In the genomic region with DNA sequence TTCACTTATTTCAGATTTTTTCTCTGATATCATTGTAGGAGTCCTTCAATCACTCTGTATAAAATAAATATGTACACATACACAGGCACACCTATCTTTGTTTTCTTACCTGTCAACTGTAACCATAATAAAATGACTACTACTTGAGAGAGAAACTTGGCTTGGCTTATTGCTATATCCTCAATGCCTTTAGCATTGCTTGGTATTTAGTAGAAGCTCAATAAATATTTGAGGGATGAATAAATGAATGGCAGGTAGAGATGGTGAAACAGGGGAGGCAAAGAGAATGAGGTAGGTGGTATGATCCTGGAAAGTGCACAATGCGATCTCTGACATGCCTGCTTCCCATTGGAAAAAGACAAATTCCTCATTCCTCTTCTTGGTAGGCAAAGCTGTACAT, we compare ENCODE assay signal across 17 cellular contexts. TPM values are rescaled to one million over a fixed set of nuclear protein-coding genes. Genes with fewer than 3 reads are reported as not detected.
"Had no signal": no experiment of that assay in that cellular context is flagged by ENCODE, and none has a peak within 500 bp of the region (broad histone marks: within the 10 kb centered on the region; RNA-seq: fewer than 3 reads in every experiment).

No MANE protein-coding gene starts in this region.

- DNase-seq: activated CD4-positive, alpha-beta T cell treated with anti-CD3 and anti-CD28 coated beads for 1 hour; activated CD8-positive, alpha-beta memory T cell treated with anti-CD3 and anti-CD28 coated beads, Interleukin-2, amount 50 U/mL, for 48 hours; activated CD8-positive, alpha-beta T cell treated with anti-CD3 and anti-CD28 coated beads, Interleukin-2, amount 10 ng/mL, durations not matched to agents 7 days and 5 days; activated naive CD4-positive, alpha-beta T cell treated with Interleukin-2 at 50 U/mL for 16 hours; activated naive CD8-positive, alpha-beta T cell treated with anti-CD3 and anti-CD28 coated beads, Interleukin-2, amount 50 U/mL, for 24 hours; kidney; naive B cell; right cardiac atrium; small intestine had no signal

- H3K27me3 ChIP-seq: ascending aorta, cardiac muscle cell, gastroesophageal sphincter, tibial nerve had no signal

- H3K4me1 Mint-ChIP-seq: activated naive CD8-positive, alpha-beta T cell treated with anti-CD3 and anti-CD28 coated beads, Interleukin-2, amount 50 U/mL, for 24 hours; naive B cell had no signal

- H3K36me3 Mint-ChIP-seq: naive B cell had no signal

- ATAC-seq: activated CD8-positive, alpha-beta T cell treated with anti-CD3 and anti-CD28 coated beads, Interleukin-2, amount 10 ng/mL, durations not matched to agents 7 days and 5 days; activated naive CD8-positive, alpha-beta T cell treated with anti-CD3 and anti-CD28 coated beads, Interleukin-2, amount 50 U/mL, for 24 hours; gastroesophageal sphincter; right cardiac atrium; SK-N-SH treated with all-trans-retinoic acid at 6 μM for 48 hours had no signal

- FAIRE-seq: endometrium, kidney, small intestine had no signal

- H3K4me3 ChIP-seq: ascending aorta, cardiac muscle cell, gastroesophageal sphincter, tibial nerve had no signal

- H3K9me3 ChIP-seq: ascending aorta, gastroesophageal sphincter, tibial nerve had no signal

- H3K4me3 Mint-ChIP-seq: activated CD8-positive, alpha-beta T cell treated with anti-CD3 and anti-CD28 coated beads, Interleukin-2, amount 10 ng/mL, durations not matched to agents 7 days and 5 days; activated naive CD8-positive, alpha-beta T cell treated with anti-CD3 and anti-CD28 coated beads, Interleukin-2, amount 50 U/mL, for 24 hours; naive B cell had no signal

- H3K27me3 Mint-ChIP-seq: activated naive CD8-positive, alpha-beta T cell treated with anti-CD3 and anti-CD28 coated beads, Interleukin-2, amount 50 U/mL, for 24 hours; naive B cell had no signal

- H3K4me1 ChIP-seq: ascending aorta, gastroesophageal sphincter, tibial nerve had no signal

- H3K27ac ChIP-seq: ascending aorta, cardiac muscle cell, gastroesophageal sphincter, tibial nerve had no signal

- H3K27ac Mint-ChIP-seq: activated CD8-positive, alpha-beta T cell treated with anti-CD3 and anti-CD28 coated beads, Interleukin-2, amount 10 ng/mL, durations not matched to agents 7 days and 5 days; activated naive CD8-positive, alpha-beta T cell treated with anti-CD3 and anti-CD28 coated beads, Interleukin-2, amount 50 U/mL, for 24 hours; naive B cell had no signal

- H3K36me3 ChIP-seq: ascending aorta, cardiac muscle cell, gastroesophageal sphincter, tibial nerve had no signal

RNA-seq across cellular contexts. Expression of a gene that starts 21.8 kb away (rescaled TPM):
- total RNA-seq: activated CD8-positive, alpha-beta T cell treated with anti-CD3 and anti-CD28 coated beads, Interleukin-2, amount 10 ng/mL, durations not matched to agents 7 days and 5 days; ascending aorta; cardiac muscle cell; posterior vena cava; T-helper 2 cell treated with Interferon-gamma antibody and Interleukin-4, amounts not matched to agents 100 ng/mL and 5 ng/mL, for 36 hours had no signal
- polyA plus RNA-seq: cardiac muscle cell had no signal

RNA-seq across cellular contexts. Expression of a gene that starts 38.4 kb away (rescaled TPM):
- total RNA-seq: activated CD8-positive, alpha-beta T cell treated with anti-CD3 and anti-CD28 coated beads, Interleukin-2, amount 10 ng/mL, durations not matched to agents 7 days and 5 days; ascending aorta; cardiac muscle cell; gastroesophageal sphincter; posterior vena cava; right cardiac atrium; T-helper 2 cell treated with Interferon-gamma antibody and Interleukin-4, amounts not matched to agents 100 ng/mL and 5 ng/mL, for 36 hours; tibial nerve had no signal
- polyA plus RNA-seq: cardiac muscle cell, right cardiac atrium, small intestine had no signal

RNA-seq across cellular contexts. Expression of a gene that starts 54.5 kb away (rescaled TPM):
- total RNA-seq: activated CD8-positive, alpha-beta T cell treated with anti-CD3 and anti-CD28 coated beads, Interleukin-2, amount 10 ng/mL, durations not matched to agents 7 days and 5 days; cardiac muscle cell; T-helper 2 cell treated with Interferon-gamma antibody and Interleukin-4, amounts not matched to agents 100 ng/mL and 5 ng/mL, for 36 hours had no signal
- polyA plus RNA-seq: cardiac muscle cell had no signal
